ENCODE assay signal across 20 cellular contexts in genomic region chr18:23631312-23631711, GRCh38. TPM values are rescaled to one million over a fixed set of nuclear protein-coding genes. Genes with fewer than 3 reads are reported as not detected.
DNase-seq lines count a peak whose midpoint lies in the region; ATAC-seq and TF ChIP-seq lines count a peak whose summit lies in the region.
"Had no signal": no experiment of that assay in that cellular context is flagged by ENCODE, and none has a peak within 500 bp of the region (broad histone marks: within the 10 kb centered on the region; RNA-seq: fewer than 3 reads in every experiment).

No MANE protein-coding gene starts in this region.

- DNase-seq in RWPE1 (ENCODE audit: low spot score) (no peak), chondrocyte (ENCODE audit: low spot score) (no peak), neural progenitor cell (ENCODE audit: low spot score) (no peak), mucosa of gallbladder (ENCODE audit: low spot score) (no peak), heart left ventricle (no peak)
- DNase-seq in CD8-positive, alpha-beta T cell = no peak
- DNase-seq: CD8-positive, alpha-beta memory T cell; DMS79 treated with DMSO at 0.1 percent for 48 hours; Kasumi-1; NCI-H1105; NCI-H1694; NCI-H2081 treated with DMSO at 0.1 percent for 48 hours; NK-92 treated with Interleukin-12 subunit alpha and Interleukin-12 subunit beta, amount 100 ng/mL, for 24 hours; SHP77 had no signal

- H3K4me2 ChIP-seq in neural progenitor cell = peak overlapping the region; percentile 60
- H3K4me2 ChIP-seq: BLaER1 had no signal

- 94 to 98% (median 96%) methylated on average over 5 of the region's 5 CpGs for WGBS in heart left ventricle, 4 donors

- H3K36me3 Mint-ChIP-seq in chondrocyte (ENCODE audit: low read depth) (no peaks in the 10 kb centered on the region), neural progenitor cell (no peaks in the 10 kb centered on the region)
- H3K36me3 Mint-ChIP-seq in CD8-positive, alpha-beta T cell = no peaks in the 10 kb centered on the region
- H3K36me3 Mint-ChIP-seq: CD8-positive, alpha-beta memory T cell had no signal

- H3K27me3 Mint-ChIP-seq in chondrocyte (ENCODE audit: low read depth) (peaks cover 6% of the 10 kb centered on the region), neural progenitor cell (ENCODE audit: insufficient read depth, low read depth) (no peaks in the 10 kb centered on the region)
- H3K27me3 Mint-ChIP-seq in CD8-positive, alpha-beta T cell (ENCODE audit: low read depth) = peaks cover 4% of the 10 kb centered on the region

- POLR2A ChIA-PET in RWPE1 (lab: Yijun Ruan, JAX; ENCODE audit: low non-redundant PET) = no interaction called here
- POLR2A ChIA-PET in CD8-positive, alpha-beta T cell (lab: Charles Lee) = no interaction called here

- H3K4me3 Mint-ChIP-seq in chondrocyte (ENCODE audit: unreplicated experiment) (peak overlapping the region; percentile 40), neural progenitor cell (no peak overlapping the region)
- no peak overlapping the region for H3K4me3 Mint-ChIP-seq in CD8-positive, alpha-beta T cell
- H3K4me3 Mint-ChIP-seq: CD8-positive, alpha-beta memory T cell had no signal

- no peak for ATAC-seq in GM21447 (IDR thresholded peaks at IDR 0.05; ENCODE audit: unreplicated experiment)
- ATAC-seq in CD8-positive, alpha-beta T cell = no peak
- no peak for ATAC-seq in heart left ventricle
- ATAC-seq: HCT116, SK-N-SH treated with all-trans-retinoic acid at 6 μM for 48 hours had no signal

- peaks cover 3% of the 10 kb centered on the region for H3F3A ChIP-seq in neural progenitor cell (ENCODE audit: low read depth)

- CTCF ChIA-PET in RWPE1 (lab: Yijun Ruan, JAX) = no interaction called here
- CTCF ChIA-PET in CD8-positive, alpha-beta T cell (lab: Charles Lee) = interaction anchor here (2.0 kb wide), 1 partner anchor 10 kb away, joined by 6 read pairs; no protein-coding TSS in a partner anchor

- no peaks in the 10 kb centered on the region for H4K20me1 ChIP-seq in neural progenitor cell (ENCODE audit: low read depth)
- H4K20me1 ChIP-seq: BLaER1 had no signal

- H3K9me3 ChIP-seq in neural progenitor cell (ENCODE audit: low read depth) = no peaks in the 10 kb centered on the region
- H3K9me3 ChIP-seq in CD8-positive, alpha-beta T cell (ENCODE audit: low read length) = no peaks in the 10 kb centered on the region
- no peaks in the 10 kb centered on the region for H3K9me3 ChIP-seq in heart left ventricle

- no peaks in the 10 kb centered on the region for H3K27me3 ChIP-seq in neural progenitor cell
- H3K27me3 ChIP-seq in CD8-positive, alpha-beta T cell (ENCODE audit: insufficient read depth, low read length) = no peaks in the 10 kb centered on the region
- no peaks in the 10 kb centered on the region for H3K27me3 ChIP-seq in heart left ventricle
- H3K27me3 ChIP-seq: BLaER1 had no signal

- TF ChIP-seq POLR2A in heart left ventricle (IDR thresholded peaks at IDR 0.05) = no peak

- intact Hi-C loops in CD8-positive, alpha-beta T cell (cut with DNase I, micrococcal nuclease) = loop anchor here in 1 of 2 experiments (5.0 kb wide), 1 partner anchor 804 kb away; no protein-coding TSS in a partner anchor
- intact Hi-C loops in heart left ventricle (cut with DNase I) = no loop called here

- H3K79me2 ChIP-seq in neural progenitor cell (ENCODE audit: low read depth) = no peaks in the 10 kb centered on the region

- H3K9me3 Mint-ChIP-seq in chondrocyte (ENCODE audit: low read depth) = no peaks in the 10 kb centered on the region
- H3K9me3 Mint-ChIP-seq in neural progenitor cell = no peaks in the 10 kb centered on the region
- no peaks in the 10 kb centered on the region for H3K9me3 Mint-ChIP-seq in CD8-positive, alpha-beta T cell
- H3K9me3 Mint-ChIP-seq: CD8-positive, alpha-beta memory T cell had no signal

- H2AFZ ChIP-seq in neural progenitor cell (replicated peaks) = peak overlapping the region; percentile 93

- H3K4me1 ChIP-seq in neural progenitor cell = no peaks in the 10 kb centered on the region
- no peaks in the 10 kb centered on the region for H3K4me1 ChIP-seq in CD8-positive, alpha-beta T cell (ENCODE audit: insufficient read depth, low read length)
- H3K4me1 ChIP-seq in heart left ventricle = peaks cover 0 to 11% (median 0%) of the 10 kb centered on the region in 12 donors
- H3K4me1 ChIP-seq: BLaER1 had no signal

- H3K27ac ChIP-seq in C4-2B (peak overlapping the region; percentile 33; the same call in 1 of the 2 replicates), RWPE1 (peak overlapping the region; percentile 58), neural progenitor cell (no peak overlapping the region), heart left ventricle (no peak overlapping the region)
- H3K27ac ChIP-seq in CD8-positive, alpha-beta T cell (ENCODE audit: low read depth, low read length) = no peak overlapping the region
- H3K27ac ChIP-seq: BLaER1 had no signal

- no peak for TF ChIP-seq CTCF in C4-2B (conservative IDR thresholded peaks at IDR 0.05)
- TF ChIP-seq CTCF in RWPE1 (conservative IDR thresholded peaks at IDR 0.05; ENCODE audit: low read depth) = no peak
- no peak for TF ChIP-seq CTCF in chondrocyte (IDR thresholded peaks at IDR 0.05)
- TF ChIP-seq CTCF in neural progenitor cell (IDR thresholded peaks at IDR 0.05) = no peak
- TF ChIP-seq CTCF in CD8-positive, alpha-beta T cell (IDR thresholded peaks at IDR 0.05) = no peak
- no peak for TF ChIP-seq CTCF in heart left ventricle (IDR thresholded peaks at IDR 0.05)

- no peak overlapping the region for H3K27ac Mint-ChIP-seq in chondrocyte (ENCODE audit: unreplicated experiment)
- no peak overlapping the region for H3K27ac Mint-ChIP-seq in neural progenitor cell
- no peak overlapping the region for H3K27ac Mint-ChIP-seq in CD8-positive, alpha-beta T cell

- H3K4me1 Mint-ChIP-seq in chondrocyte (ENCODE audit: low read depth) = peaks cover 25% of the 10 kb centered on the region
- peaks cover 3% of the 10 kb centered on the region for H3K4me1 Mint-ChIP-seq in neural progenitor cell
- peaks cover 10% of the 10 kb centered on the region for H3K4me1 Mint-ChIP-seq in CD8-positive, alpha-beta T cell (ENCODE audit: low read depth)

- H3K4me3 ChIP-seq in neural progenitor cell = peak overlapping the region; percentile 16
- H3K4me3 ChIP-seq in CD8-positive, alpha-beta T cell (ENCODE audit: low read depth, low read length) = no peak overlapping the region
- H3K4me3 ChIP-seq in heart left ventricle = no peak overlapping the region
- H3K4me3 ChIP-seq: BLaER1 had no signal

- H3K9ac ChIP-seq in neural progenitor cell = no peak overlapping the region
- H3K9ac ChIP-seq: BLaER1 had no signal

- H3K36me3 ChIP-seq in neural progenitor cell (no peaks in the 10 kb centered on the region), heart left ventricle (peaks cover 0 to 30% (median 0%) of the 10 kb centered on the region in 9 donors)
- no peaks in the 10 kb centered on the region for H3K36me3 ChIP-seq in CD8-positive, alpha-beta T cell (ENCODE audit: insufficient read depth, low read length)
- H3K36me3 ChIP-seq: BLaER1 had no signal

RNA-seq across cellular contexts. Expression of gene ANKRD29, which starts 31.4 kb away (rescaled TPM):
- total RNA-seq in chondrocyte = 0.48 to 0.85 TPM (median 0.50 TPM) in 3 replicates
- total RNA-seq in neural progenitor cell (ENCODE audit: low replicate concordance) = 0.65 and 0.81 TPM in 2 replicates
- 3.1 TPM for total RNA-seq in mucosa of gallbladder
- total RNA-seq in CD8-positive, alpha-beta T cell = not detected
- 1 to 10 TPM; 1.9 to 7.1 (median 5.4) TPM for total RNA-seq in heart left ventricle
- 1 to 10 TPM; 1.7 to 3.1 TPM for polyA plus RNA-seq in heart left ventricle
- total RNA-seq: CD8-positive, alpha-beta memory T cell; G401 had no signal
- polyA plus RNA-seq: CD8-positive, alpha-beta memory T cell had no signal

RNA-seq across cellular contexts. Expression of gene NPC1, which starts 45.0 kb away (rescaled TPM):
- 31.4 to 48.2 TPM (median 45.5 TPM) in 3 replicates for total RNA-seq in chondrocyte
- 20.9 and 31.4 TPM in 2 replicates for total RNA-seq in neural progenitor cell (ENCODE audit: low replicate concordance)
- total RNA-seq in mucosa of gallbladder = 43.6 TPM
- 10 to 100 TPM; 37.3 to 38.9 TPM for total RNA-seq in CD8-positive, alpha-beta T cell
- total RNA-seq in heart left ventricle = 10 to 100 TPM; 10.2 to 42.7 (median 16.8) TPM
- 10 to 100 TPM in 1 of 2 donors, 1 to 10 TPM in 1; 7.8 to 38.8 TPM for polyA plus RNA-seq in heart left ventricle

RNA-seq across cellular contexts. Expression of gene LAMA3, which starts 57.9 kb away (rescaled TPM):
- total RNA-seq in chondrocyte (1.6 to 2.8 TPM (median 1.9 TPM) in 3 replicates), neural progenitor cell (ENCODE audit: low replicate concordance) (0.28 and 0.47 TPM in 2 replicates), mucosa of gallbladder (25.5 TPM), heart left ventricle (1 to 10 TPM; 1.8 to 6.6 (median 3.3) TPM)
- not detected for total RNA-seq in CD8-positive, alpha-beta T cell
- polyA plus RNA-seq in heart left ventricle = 1 to 10 TPM; 1.2 to 1.3 TPM
- total RNA-seq: CD8-positive, alpha-beta memory T cell had no signal

Comparison
In these comparisons a context has a peak if more than half of its experiments do, and no peak if none do; other contexts are left out.
1. H3K27ac ChIP-seq: peak in C4-2B (single experiment) and RWPE1 (single experiment); none in neural progenitor cell (single experiment), CD8-positive, alpha-beta T cell (single experiment) and heart left ventricle (0 of 12).